In the genomic region with DNA sequence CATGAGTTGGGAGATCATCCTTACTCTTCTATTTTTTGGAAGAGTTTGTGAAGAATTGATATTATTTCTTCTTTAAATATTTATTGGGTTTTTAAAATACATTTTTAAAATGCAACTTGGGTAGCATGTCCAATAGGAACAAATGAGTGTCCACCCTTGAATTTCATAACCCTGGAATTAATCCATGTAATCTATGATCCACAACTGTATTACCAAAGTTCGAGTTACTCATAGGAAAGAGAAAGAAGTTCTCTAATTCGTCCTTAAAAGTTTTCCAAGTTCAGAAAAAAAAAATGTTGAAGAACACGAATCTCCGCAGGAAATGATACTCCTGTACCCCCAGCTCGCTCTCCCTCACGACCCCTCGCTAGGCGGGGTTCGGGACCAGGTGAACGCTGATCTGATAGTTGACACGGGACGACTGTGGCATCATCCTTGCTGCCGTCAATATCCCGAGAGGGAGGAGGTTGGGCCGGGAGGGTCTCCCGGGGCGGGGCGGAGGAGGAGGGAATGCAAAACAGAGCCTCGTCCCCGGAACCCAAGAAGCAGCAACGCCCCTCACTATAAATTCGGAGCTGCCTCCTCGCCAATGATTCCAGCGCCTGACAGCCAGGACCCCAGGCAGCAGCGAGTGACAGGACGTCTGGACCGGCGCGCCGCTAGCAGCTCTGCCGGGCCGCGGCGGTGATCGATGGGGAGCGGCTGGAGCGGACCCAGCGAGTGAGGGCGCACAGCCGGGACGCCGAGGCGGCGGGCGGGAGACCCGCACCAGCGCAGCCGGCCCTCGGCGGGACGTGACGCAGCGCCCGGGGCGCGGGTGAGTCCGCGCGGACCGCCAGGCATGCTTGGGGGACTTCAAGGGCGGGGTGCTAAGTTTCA, we compare ENCODE assay signal across 1 cellular context.
TF ChIP-seq lines count a peak whose summit lies in the region.

A gene (plus strand): TSS at position 593 of the 879 bp plus-strand sequence. CDS start 43,133 bp downstream, outside the sequence.

TF ChIP-seq in HepG2, 621 proteins besides CTCF, POLR2A, EP300 and RAD21 (continued from another document and continues in another):
- TF ChIP-seq, protein P1, sequence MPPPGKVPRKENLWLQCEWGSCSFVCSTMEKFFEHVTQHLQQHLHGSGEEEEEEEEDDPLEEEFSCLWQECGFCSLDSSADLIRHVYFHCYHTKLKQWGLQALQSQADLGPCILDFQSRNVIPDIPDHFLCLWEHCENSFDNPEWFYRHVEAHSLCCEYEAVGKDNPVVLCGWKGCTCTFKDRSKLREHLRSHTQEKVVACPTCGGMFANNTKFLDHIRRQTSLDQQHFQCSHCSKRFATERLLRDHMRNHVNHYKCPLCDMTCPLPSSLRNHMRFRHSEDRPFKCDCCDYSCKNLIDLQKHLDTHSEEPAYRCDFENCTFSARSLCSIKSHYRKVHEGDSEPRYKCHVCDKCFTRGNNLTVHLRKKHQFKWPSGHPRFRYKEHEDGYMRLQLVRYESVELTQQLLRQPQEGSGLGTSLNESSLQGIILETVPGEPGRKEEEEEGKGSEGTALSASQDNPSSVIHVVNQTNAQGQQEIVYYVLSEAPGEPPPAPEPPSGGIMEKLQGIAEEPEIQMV (CRISPR knock-in tag; IDR thresholded peaks at IDR 0.05; ENCODE audit: low read depth), result 0 out of 2 replicates have a peak, but pooled peaks have one; percentile 32
- TF ChIP-seq, protein P2, sequence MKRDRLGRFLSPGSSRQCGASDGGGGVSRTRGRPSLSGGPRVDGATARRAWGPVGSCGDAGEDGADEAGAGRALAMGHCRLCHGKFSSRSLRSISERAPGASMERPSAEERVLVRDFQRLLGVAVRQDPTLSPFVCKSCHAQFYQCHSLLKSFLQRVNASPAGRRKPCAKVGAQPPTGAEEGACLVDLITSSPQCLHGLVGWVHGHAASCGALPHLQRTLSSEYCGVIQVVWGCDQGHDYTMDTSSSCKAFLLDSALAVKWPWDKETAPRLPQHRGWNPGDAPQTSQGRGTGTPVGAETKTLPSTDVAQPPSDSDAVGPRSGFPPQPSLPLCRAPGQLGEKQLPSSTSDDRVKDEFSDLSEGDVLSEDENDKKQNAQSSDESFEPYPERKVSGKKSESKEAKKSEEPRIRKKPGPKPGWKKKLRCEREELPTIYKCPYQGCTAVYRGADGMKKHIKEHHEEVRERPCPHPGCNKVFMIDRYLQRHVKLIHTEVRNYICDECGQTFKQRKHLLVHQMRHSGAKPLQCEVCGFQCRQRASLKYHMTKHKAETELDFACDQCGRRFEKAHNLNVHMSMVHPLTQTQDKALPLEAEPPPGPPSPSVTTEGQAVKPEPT (CRISPR knock-in tag; IDR thresholded peaks at IDR 0.05; ENCODE audit: low read depth), result peak; percentile 46; the same call in 1 of the 2 replicates
- TF ChIP-seq ZNF761 (CRISPR knock-in tag; conservative IDR thresholded peaks at IDR 0.05) (0 out of 2 replicates have a peak, but pooled peaks have one; percentile 41), MTA1 (CRISPR knock-in tag; IDR thresholded peaks at IDR 0.05; ENCODE audit: borderline replicate concordance) (peak; percentile 77; the same call in 1 of the 2 replicates), ZNF510 (CRISPR knock-in tag; IDR thresholded peaks at IDR 0.05; ENCODE audit: low read depth) (0 out of 2 replicates have a peak, but pooled peaks have one; percentile 60), ZSCAN25 (CRISPR knock-in tag; IDR thresholded peaks at IDR 0.05) (peak; percentile 36; the same call in 1 of the 2 replicates), PHF20 (CRISPR knock-in tag; IDR thresholded peaks at IDR 0.05) (0 out of 2 replicates have a peak, but pooled peaks have one; percentile 15), ZNF556 (CRISPR knock-in tag; IDR thresholded peaks at IDR 0.05; ENCODE audit: borderline replicate concordance) (peak; percentile 27; the same call in 1 of the 2 replicates), ZNF34 (CRISPR knock-in tag; IDR thresholded peaks at IDR 0.05; ENCODE audit: borderline replicate concordance) (0 out of 2 replicates have a peak, but pooled peaks have one; percentile 51), ZNF225 (CRISPR knock-in tag; IDR thresholded peaks at IDR 0.05) (peak; percentile 69; the same call in 1 of the 2 replicates), ZNF441 (CRISPR knock-in tag; IDR thresholded peaks at IDR 0.05; ENCODE audit: borderline replicate concordance) (peak; percentile 24; the same call in 1 of the 2 replicates), HOXA3 (CRISPR knock-in tag; IDR thresholded peaks at IDR 0.05) (0 out of 2 replicates have a peak, but pooled peaks have one; percentile 11), ZNF205 (CRISPR knock-in tag; IDR thresholded peaks at IDR 0.05) (no peak), GFI1 (CRISPR knock-in tag; IDR thresholded peaks at IDR 0.05; ENCODE audit: borderline replicate concordance) (no peak; the same call in 1 of the 2 replicates), HNRNPLL (IDR thresholded peaks at IDR 0.05; ENCODE audit: low read depth, low read length, poor library complexity, severe bottlenecking) (peak; percentile 48), NONO (IDR thresholded peaks at IDR 0.05) (no peak), NONO (CRISPR knock-in tag; conservative IDR thresholded peaks at IDR 0.05) (0 out of 2 replicates have a peak, but pooled peaks have one; percentile 27), CBFB (CRISPR knock-in tag; IDR thresholded peaks at IDR 0.05) (no peak), HNRNPH1 (optimal IDR thresholded peaks at IDR 0.05; ENCODE audit: low read depth, low read length) (no peak), ZNF598 (CRISPR knock-in tag; IDR thresholded peaks at IDR 0.05; ENCODE audit: borderline replicate concordance) (0 out of 2 replicates have a peak, but pooled peaks have one; percentile 15), ZMYM4 (CRISPR knock-in tag; IDR thresholded peaks at IDR 0.05) (peak; percentile 91), HDAC1 (CRISPR knock-in tag; IDR thresholded peaks at IDR 0.05) (peak; percentile 36), SALL1 (CRISPR knock-in tag; IDR thresholded peaks at IDR 0.05) (peak; percentile 57; the same call in 1 of the 2 replicates), ZNF331 (CRISPR knock-in tag; IDR thresholded peaks at IDR 0.05) (no peak), MEIS1 (CRISPR knock-in tag; IDR thresholded peaks at IDR 0.05; ENCODE audit: borderline replicate concordance) (peak; percentile 72; the same call in 1 of the 2 replicates), ZBTB38 (CRISPR knock-in tag; IDR thresholded peaks at IDR 0.05) (peak; percentile 65; the same call in 1 of the 2 replicates)
- TF ChIP-seq, protein P3, sequence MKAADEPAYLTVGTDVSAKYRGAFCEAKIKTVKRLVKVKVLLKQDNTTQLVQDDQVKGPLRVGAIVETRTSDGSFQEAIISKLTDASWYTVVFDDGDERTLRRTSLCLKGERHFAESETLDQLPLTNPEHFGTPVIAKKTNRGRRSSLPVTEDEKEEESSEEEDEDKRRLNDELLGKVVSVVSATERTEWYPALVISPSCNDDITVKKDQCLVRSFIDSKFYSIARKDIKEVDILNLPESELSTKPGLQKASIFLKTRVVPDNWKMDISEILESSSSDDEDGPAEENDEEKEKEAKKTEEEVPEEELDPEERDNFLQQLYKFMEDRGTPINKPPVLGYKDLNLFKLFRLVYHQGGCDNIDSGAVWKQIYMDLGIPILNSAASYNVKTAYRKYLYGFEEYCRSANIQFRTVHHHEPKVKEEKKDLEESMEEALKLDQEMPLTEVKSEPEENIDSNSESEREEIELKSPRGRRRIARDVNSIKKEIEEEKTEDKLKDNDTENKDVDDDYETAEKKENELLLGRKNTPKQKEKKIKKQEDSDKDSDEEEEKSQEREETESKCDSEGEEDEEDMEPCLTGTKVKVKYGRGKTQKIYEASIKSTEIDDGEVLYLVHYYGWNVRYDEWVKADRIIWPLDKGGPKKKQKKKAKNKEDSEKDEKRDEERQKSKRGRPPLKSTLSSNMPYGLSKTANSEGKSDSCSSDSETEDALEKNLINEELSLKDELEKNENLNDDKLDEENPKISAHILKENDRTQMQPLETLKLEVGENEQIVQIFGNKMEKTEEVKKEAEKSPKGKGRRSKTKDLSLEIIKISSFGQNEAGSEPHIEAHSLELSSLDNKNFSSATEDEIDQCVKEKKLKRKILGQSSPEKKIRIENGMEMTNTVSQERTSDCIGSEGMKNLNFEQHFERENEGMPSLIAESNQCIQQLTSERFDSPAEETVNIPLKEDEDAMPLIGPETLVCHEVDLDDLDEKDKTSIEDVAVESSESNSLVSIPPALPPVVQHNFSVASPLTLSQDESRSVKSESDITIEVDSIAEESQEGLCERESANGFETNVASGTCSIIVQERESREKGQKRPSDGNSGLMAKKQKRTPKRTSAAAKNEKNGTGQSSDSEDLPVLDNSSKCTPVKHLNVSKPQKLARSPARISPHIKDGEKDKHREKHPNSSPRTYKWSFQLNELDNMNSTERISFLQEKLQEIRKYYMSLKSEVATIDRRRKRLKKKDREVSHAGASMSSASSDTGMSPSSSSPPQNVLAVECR (CRISPR knock-in tag; IDR thresholded peaks at IDR 0.05; ENCODE audit: borderline replicate concordance), result peak; percentile 65; the same call in 1 of the 2 replicates
- TF ChIP-seq, protein P4, sequence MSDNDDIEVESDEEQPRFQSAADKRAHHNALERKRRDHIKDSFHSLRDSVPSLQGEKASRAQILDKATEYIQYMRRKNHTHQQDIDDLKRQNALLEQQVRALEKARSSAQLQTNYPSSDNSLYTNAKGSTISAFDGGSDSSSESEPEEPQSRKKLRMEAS (IDR thresholded peaks at IDR 0.05), result peak; percentile 62; the same call in 1 of the 2 replicates
- TF ChIP-seq, protein P5, sequence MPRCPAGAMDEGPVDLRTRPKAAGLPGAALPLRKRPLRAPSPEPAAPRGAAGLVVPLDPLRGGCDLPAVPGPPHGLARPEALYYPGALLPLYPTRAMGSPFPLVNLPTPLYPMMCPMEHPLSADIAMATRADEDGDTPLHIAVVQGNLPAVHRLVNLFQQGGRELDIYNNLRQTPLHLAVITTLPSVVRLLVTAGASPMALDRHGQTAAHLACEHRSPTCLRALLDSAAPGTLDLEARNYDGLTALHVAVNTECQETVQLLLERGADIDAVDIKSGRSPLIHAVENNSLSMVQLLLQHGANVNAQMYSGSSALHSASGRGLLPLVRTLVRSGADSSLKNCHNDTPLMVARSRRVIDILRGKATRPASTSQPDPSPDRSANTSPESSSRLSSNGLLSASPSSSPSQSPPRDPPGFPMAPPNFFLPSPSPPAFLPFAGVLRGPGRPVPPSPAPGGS (CRISPR knock-in tag; IDR thresholded peaks at IDR 0.05), result peak; percentile 54; the same call in 1 of the 2 replicates
- TF ChIP-seq, protein P6, sequence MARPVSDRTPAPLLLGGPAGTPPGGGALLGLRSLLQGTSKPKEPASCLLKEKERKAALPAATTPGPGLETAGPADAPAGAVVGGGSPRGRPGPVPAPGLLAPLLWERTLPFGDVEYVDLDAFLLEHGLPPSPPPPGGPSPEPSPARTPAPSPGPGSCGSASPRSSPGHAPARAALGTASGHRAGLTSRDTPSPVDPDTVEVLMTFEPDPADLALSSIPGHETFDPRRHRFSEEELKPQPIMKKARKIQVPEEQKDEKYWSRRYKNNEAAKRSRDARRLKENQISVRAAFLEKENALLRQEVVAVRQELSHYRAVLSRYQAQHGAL (CRISPR knock-in tag; IDR thresholded peaks at IDR 0.05; ENCODE audit: not compliant biosample characterization), result no peak
- TF ChIP-seq, protein P7, sequence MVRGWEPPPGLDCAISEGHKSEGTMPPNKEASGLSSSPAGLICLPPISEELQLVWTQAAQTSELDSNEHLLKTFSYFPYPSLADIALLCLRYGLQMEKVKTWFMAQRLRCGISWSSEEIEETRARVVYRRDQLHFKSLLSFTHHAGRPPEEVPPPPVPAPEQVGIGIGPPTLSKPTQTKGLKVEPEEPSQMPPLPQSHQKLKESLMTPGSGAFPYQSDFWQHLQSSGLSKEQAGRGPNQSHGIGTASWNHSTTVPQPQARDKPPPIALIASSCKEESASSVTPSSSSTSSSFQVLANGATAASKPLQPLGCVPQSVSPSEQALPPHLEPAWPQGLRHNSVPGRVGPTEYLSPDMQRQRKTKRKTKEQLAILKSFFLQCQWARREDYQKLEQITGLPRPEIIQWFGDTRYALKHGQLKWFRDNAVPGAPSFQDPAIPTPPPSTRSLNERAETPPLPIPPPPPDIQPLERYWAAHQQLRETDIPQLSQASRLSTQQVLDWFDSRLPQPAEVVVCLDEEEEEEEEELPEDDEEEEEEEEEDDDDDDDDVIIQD (CRISPR knock-in tag; IDR thresholded peaks at IDR 0.05; ENCODE audit: low read depth), result 0 out of 2 replicates have a peak, but pooled peaks have one; percentile 18
- TF ChIP-seq, protein P8, sequence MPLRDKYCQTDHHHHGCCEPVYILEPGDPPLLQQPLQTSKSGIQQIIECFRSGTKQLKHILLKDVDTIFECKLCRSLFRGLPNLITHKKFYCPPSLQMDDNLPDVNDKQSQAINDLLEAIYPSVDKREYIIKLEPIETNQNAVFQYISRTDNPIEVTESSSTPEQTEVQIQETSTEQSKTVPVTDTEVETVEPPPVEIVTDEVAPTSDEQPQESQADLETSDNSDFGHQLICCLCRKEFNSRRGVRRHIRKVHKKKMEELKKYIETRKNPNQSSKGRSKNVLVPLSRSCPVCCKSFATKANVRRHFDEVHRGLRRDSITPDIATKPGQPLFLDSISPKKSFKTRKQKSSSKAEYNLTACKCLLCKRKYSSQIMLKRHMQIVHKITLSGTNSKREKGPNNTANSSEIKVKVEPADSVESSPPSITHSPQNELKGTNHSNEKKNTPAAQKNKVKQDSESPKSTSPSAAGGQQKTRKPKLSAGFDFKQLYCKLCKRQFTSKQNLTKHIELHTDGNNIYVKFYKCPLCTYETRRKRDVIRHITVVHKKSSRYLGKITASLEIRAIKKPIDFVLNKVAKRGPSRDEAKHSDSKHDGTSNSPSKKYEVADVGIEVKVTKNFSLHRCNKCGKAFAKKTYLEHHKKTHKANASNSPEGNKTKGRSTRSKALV (CRISPR knock-in tag; IDR thresholded peaks at IDR 0.05), result peak; percentile 64; the same call in 1 of the 2 replicates
- TF ChIP-seq, protein P9, sequence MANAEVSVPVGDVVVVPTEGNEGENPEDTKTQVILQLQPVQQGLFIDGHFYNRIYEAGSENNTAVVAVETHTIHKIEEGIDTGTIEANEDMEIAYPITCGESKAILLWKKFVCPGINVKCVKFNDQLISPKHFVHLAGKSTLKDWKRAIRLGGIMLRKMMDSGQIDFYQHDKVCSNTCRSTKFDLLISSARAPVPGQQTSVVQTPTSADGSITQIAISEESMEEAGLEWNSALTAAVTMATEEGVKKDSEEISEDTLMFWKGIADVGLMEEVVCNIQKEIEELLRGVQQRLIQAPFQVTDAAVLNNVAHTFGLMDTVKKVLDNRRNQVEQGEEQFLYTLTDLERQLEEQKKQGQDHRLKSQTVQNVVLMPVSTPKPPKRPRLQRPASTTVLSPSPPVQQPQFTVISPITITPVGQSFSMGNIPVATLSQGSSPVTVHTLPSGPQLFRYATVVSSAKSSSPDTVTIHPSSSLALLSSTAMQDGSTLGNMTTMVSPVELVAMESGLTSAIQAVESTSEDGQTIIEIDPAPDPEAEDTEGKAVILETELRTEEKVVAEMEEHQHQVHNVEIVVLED (CRISPR knock-in tag; IDR thresholded peaks at IDR 0.05; ENCODE audit: borderline replicate concordance), result peak; percentile 11; the same call in 1 of the 2 replicates
